ENCODE assay signal across 22 cellular contexts in genomic region chr18:8868779-8869415, GRCh38.
"Had no signal": no experiment of that assay in that cellular context is flagged by ENCODE, and none has a peak within 500 bp of the region (broad histone marks: within the 10 kb centered on the region; RNA-seq: fewer than 3 reads in every experiment).

No MANE protein-coding gene starts in this region.

- H3K27me3 ChIP-seq: neutrophil, testis, tibial nerve, upper lobe of right lung had no signal

- DNase-seq: effector memory CD4-positive, alpha-beta T cell; heart left ventricle; hippocampal formation; left colon; mammary epithelial cell; mucosa of descending colon; naive thymus-derived CD8-positive, alpha-beta T cell; psoas muscle; retina; stimulated activated CD4-positive, alpha-beta T cell treated with anti-CD3 and anti-CD28 coated beads, Interleukin-2, amount 100 ng/mL, for 24 hours; stimulated activated CD4-positive, alpha-beta T cell treated with anti-CD3 and anti-CD28 coated beads, Interleukin-4, amount 100 ng/mL, for 4 hours; stimulated activated naive B cell treated with anti-CD40 and anti-IgM and Interleukin-4, amounts not matched to agents 10 μg/mL and 1 μg/mL and 100 μg/mL, for 72 hours; stimulated activated naive CD8-positive, alpha-beta T cell treated with anti-CD3 and anti-CD28 coated beads, Interleukin-15, amount 100 ng/mL, for 72 hours; testis; upper lobe of right lung had no signal

- H3K4me1 ChIP-seq: heart left ventricle, psoas muscle, testis, tibial nerve, upper lobe of right lung had no signal

- FAIRE-seq: endometrium, frontal cortex had no signal

- H3K36me3 ChIP-seq: heart left ventricle, neutrophil, tibial nerve, upper lobe of right lung had no signal

- H3K9me3 ChIP-seq: heart left ventricle, mucosa of descending colon, neutrophil, psoas muscle, testis, tibial nerve, upper lobe of right lung had no signal

- H3K4me3 ChIP-seq: heart left ventricle, mucosa of descending colon, psoas muscle, skin epidermis, testis, tibial nerve, upper lobe of right lung had no signal

- H3K27ac ChIP-seq: heart left ventricle, neutrophil, psoas muscle, skin epidermis, testis, tibial nerve, upper lobe of right lung had no signal

- ATAC-seq: esophagus mucosa; heart left ventricle; left colon; mucosa of descending colon; naive thymus-derived CD8-positive, alpha-beta T cell; psoas muscle; sciatic nerve; stimulated activated naive B cell treated with anti-CD40 and anti-IgM and Interleukin-4, amounts not matched to agents 10 μg/mL and 1 μg/mL and 100 μg/mL, for 72 hours; stimulated activated naive CD8-positive, alpha-beta T cell treated with anti-CD3 and anti-CD28 coated beads, Interleukin-15, amount 100 ng/mL, for 72 hours had no signal
